11 cellular contexts compared by ENCODE assay signal in genomic region chr4:184310881-184311709, GRCh38.
DNase-seq lines count a peak whose midpoint lies in the region; ATAC-seq, FAIRE-seq and TF ChIP-seq lines count a peak whose summit lies in the region.
"Had no signal": no experiment of that assay in that cellular context is flagged by ENCODE, and none has a peak within 500 bp of the region (broad histone marks: within the 10 kb centered on the region; RNA-seq: fewer than 3 reads in every experiment).

No MANE protein-coding gene starts in this region.

- intact Hi-C loops in left cardiac atrium (cut with DNase I) = no loop called here
- intact Hi-C loops in CD8-positive, alpha-beta T cell (cut with DNase I, micrococcal nuclease) = loop anchor here in 1 of 2 experiments (1.0 kb wide), 1 partner anchor 227 kb away; no protein-coding TSS in a partner anchor

- H3K4me3 ChIP-seq in CD8-positive, alpha-beta T cell (ENCODE audit: low read depth, low read length) = no peak overlapping the region
- H3K4me3 ChIP-seq: SJSA1 had no signal

- H3K36me3 Mint-ChIP-seq in T-cell = no peaks in the 10 kb centered on the region
- no peaks in the 10 kb centered on the region for H3K36me3 Mint-ChIP-seq in CD8-positive, alpha-beta T cell

- H3K9me3 Mint-ChIP-seq in T-cell = no peaks in the 10 kb centered on the region
- H3K9me3 Mint-ChIP-seq in CD8-positive, alpha-beta T cell = no peaks in the 10 kb centered on the region

- no peak for TF ChIP-seq CTCF in CD8-positive, alpha-beta T cell (IDR thresholded peaks at IDR 0.05)

- no peaks in the 10 kb centered on the region for H3K27me3 Mint-ChIP-seq in T-cell
- H3K27me3 Mint-ChIP-seq in CD8-positive, alpha-beta T cell (ENCODE audit: low read depth) = no peaks in the 10 kb centered on the region

- no peaks in the 10 kb centered on the region for H3K9me3 ChIP-seq in CD8-positive, alpha-beta T cell (ENCODE audit: low read length)
- H3K9me3 ChIP-seq: SJSA1 had no signal

- POLR2A ChIA-PET in T-cell (lab: Charles Lee) = no interaction called here
- POLR2A ChIA-PET in CD8-positive, alpha-beta T cell (lab: Charles Lee) = no interaction called here

- peak overlapping the region; percentile 72 to 89 for H3K27ac Mint-ChIP-seq in T-cell
- H3K27ac Mint-ChIP-seq in CD8-positive, alpha-beta T cell = no peak overlapping the region

- H3K4me1 ChIP-seq in CD8-positive, alpha-beta T cell (ENCODE audit: insufficient read depth, low read length) = peaks cover 24% of the 10 kb centered on the region
- H3K4me1 ChIP-seq: SJSA1 had no signal

- H3K4me1 Mint-ChIP-seq in T-cell = peaks cover 35 to 40% (median 39%) of the 10 kb centered on the region in 3 donors
- peaks cover 35% of the 10 kb centered on the region for H3K4me1 Mint-ChIP-seq in CD8-positive, alpha-beta T cell (ENCODE audit: low read depth)

- no peaks in the 10 kb centered on the region for H3K27me3 ChIP-seq in CD8-positive, alpha-beta T cell (ENCODE audit: insufficient read depth, low read length)
- H3K27me3 ChIP-seq: SJSA1 had no signal

- TF ChIP-seq POLR2A in GM12891 (IDR thresholded peaks at IDR 0.05; ENCODE audit: low read depth, low read length) = no peak

- no peak overlapping the region for H3K27ac ChIP-seq in CD8-positive, alpha-beta T cell (ENCODE audit: low read depth, low read length)
- H3K27ac ChIP-seq: SJSA1 had no signal

- DNase-seq in GM12891 (ENCODE audit: insufficient read length, low spot score) (no peak), T-cell (no peak), left cardiac atrium (peak; percentile 28), renal cortical epithelial cell (ENCODE audit: low read depth) (peak; percentile 85), frontal cortex (ENCODE audit: low spot score in 2 of 2) (no peak)
- DNase-seq in CD8-positive, alpha-beta T cell = no peak
- DNase-seq: DMS 273 treated with DMSO at 0.1 percent for 48 hours, NCI-H446 treated with DMSO at 0.1 percent for 48 hours had no signal

- peak overlapping the region in 1 of 3 donors; percentile 15 for H3K4me3 Mint-ChIP-seq in T-cell
- H3K4me3 Mint-ChIP-seq in CD8-positive, alpha-beta T cell = no peak overlapping the region

- CTCF ChIA-PET in T-cell (lab: Charles Lee) = interaction anchor here in 1 of 2 donors (0.7 kb wide), 1 partner anchor 47 kb away, joined by 3 read pairs; no protein-coding TSS in a partner anchor
- CTCF ChIA-PET in CD8-positive, alpha-beta T cell (lab: Charles Lee) = interaction anchor here (0.6 to 1.0 kb wide), 2 partner anchors 24 to 42 kb away, joined by 3 to 4 read pairs; no protein-coding TSS in a partner anchor

- FAIRE-seq in GM12891 (lab: Jason Lieb, UNC) (peak; percentile 45), frontal cortex (lab: Jason Lieb, UNC) (no peak)

- H3K36me3 ChIP-seq in CD8-positive, alpha-beta T cell (ENCODE audit: insufficient read depth, low read length) = no peaks in the 10 kb centered on the region
- H3K36me3 ChIP-seq: SJSA1 had no signal

- no peak for ATAC-seq in T-cell (replicated peaks in 1 of 4)
- ATAC-seq in left cardiac atrium = peak; percentile 22 to 68
- no peak for ATAC-seq in GM21360 (IDR thresholded peaks at IDR 0.05; ENCODE audit: unreplicated experiment)
- ATAC-seq in HG03196 (IDR thresholded peaks at IDR 0.05; ENCODE audit: unreplicated experiment) = no peak
- ATAC-seq in CD8-positive, alpha-beta T cell = no peak

TF ChIP-seq in GM12891, 5 proteins besides CTCF, POLR2A, EP300 and RAD21:
- TF ChIP-seq POU2F2 (IDR thresholded peaks at IDR 0.05; ENCODE audit: low read depth, low read length) (0 out of 2 replicates have a peak, but pooled peaks have one; percentile 9), SPI1 (IDR thresholded peaks at IDR 0.05; ENCODE audit: low read depth, low read length) (peak; percentile 8; the same call in 1 of the 2 replicates), PAX5 (IDR thresholded peaks at IDR 0.05; ENCODE audit: insufficient read depth, low read length, severe bottlenecking) (no peak), POLR2AphosphoS5 (IDR thresholded peaks at IDR 0.05; ENCODE audit: low read depth, low read length) (peak; percentile 73), TAF1 (IDR thresholded peaks at IDR 0.05; ENCODE audit: low read depth, low read length) (peak; percentile 19; the same call in 1 of the 2 replicates)
TF ChIP-seq in GM12891: peak in this region for 4.

Comparison
In these comparisons a context has a peak if more than half of its experiments do, and no peak if none do; other contexts are left out.
1. DNase-seq: peak in left cardiac atrium (single experiment) and renal cortical epithelial cell (single experiment); none in GM12891 (single experiment), T-cell (0 of 34), frontal cortex (0 of 2) and CD8-positive, alpha-beta T cell (0 of 7).
2. ATAC-seq: peak in left cardiac atrium (2 of 2); none in T-cell (0 of 4), GM21360 (single experiment), HG03196 (single experiment) and CD8-positive, alpha-beta T cell (single experiment).